ENCODE assay signal across 8 cellular contexts in genomic region chr17:32066863-32067642, GRCh38. TPM values are rescaled to one million over a fixed set of nuclear protein-coding genes. Genes with fewer than 3 reads are reported as not detected.
DNase-seq lines count a peak whose midpoint lies in the region; ATAC-seq, FAIRE-seq and TF ChIP-seq lines count a peak whose summit lies in the region.
"Not testable (repeated sequence)": the region's sequence is repeated elsewhere in the genome, so short reads cannot be mapped to it uniquely, and the experiment has no call there.

No MANE protein-coding gene starts in this region.

- not testable (repeated sequence) for H3K4me1 Mint-ChIP-seq in activated T-helper 2 cell treated with anti-CD3 and anti-CD28 coated beads, Interferon-gamma antibody, Interleukin-2, Interleukin-4, amounts not matched to agents 10 μg/mL and 5 μg/mL and 100 μg/mL, durations not matched to agents 14 hours and 24 hours and 36 hours (ENCODE audit: low read depth)

- not testable (repeated sequence) for DNase-seq in GM18507 (ENCODE audit: extremely low spot score, insufficient read length, low read depth)
- DNase-seq in HT-29 (ENCODE audit: low spot score): peak; percentile 10
- DNase-seq in activated T-helper 2 cell treated with anti-CD3 and anti-CD28 coated beads, Interferon-gamma antibody, Interleukin-2, Interleukin-4, amounts not matched to agents 10 μg/mL and 5 μg/mL and 100 μg/mL, durations not matched to agents 14 hours and 24 hours and 36 hours (ENCODE audit: low spot score): peak; percentile 55
- DNase-seq in effector memory CD4-positive, alpha-beta T cell: peak; percentile 60 to 66 (median 60)
- peak; percentile 86 for DNase-seq in lower lobe of right lung
- peak; percentile 22 to 51 for DNase-seq in stimulated activated CD4-positive, alpha-beta T cell treated with anti-CD3 and anti-CD28 coated beads, Interleukin-15, amount 100 ng/mL, for 48 hours (ENCODE audit: low read depth in 2 of 2)
- peak; percentile 84 for DNase-seq in upper lobe of right lung

- not testable (repeated sequence) for H3K9me3 Mint-ChIP-seq in activated T-helper 2 cell treated with anti-CD3 and anti-CD28 coated beads, Interferon-gamma antibody, Interleukin-2, Interleukin-4, amounts not matched to agents 10 μg/mL and 5 μg/mL and 100 μg/mL, durations not matched to agents 14 hours and 24 hours and 36 hours

- peak overlapping the region; percentile 12 for H3K27ac Mint-ChIP-seq in activated T-helper 2 cell treated with anti-CD3 and anti-CD28 coated beads, Interferon-gamma antibody, Interleukin-2, Interleukin-4, amounts not matched to agents 10 μg/mL and 5 μg/mL and 100 μg/mL, durations not matched to agents 14 hours and 24 hours and 36 hours

- peak; percentile 21 for FAIRE-seq in GM18507 (lab: Jason Lieb, UNC)

- not testable (repeated sequence) for H3K36me3 ChIP-seq in effector memory CD4-positive, alpha-beta T cell (ENCODE audit: control insufficient read depth, insufficient read depth, low read length); lower lobe of right lung; upper lobe of right lung

- intact Hi-C loops in activated T-helper 2 cell treated with anti-CD3 and anti-CD28 coated beads, Interferon-gamma antibody, Interleukin-2, Interleukin-4, amounts not matched to agents 10 μg/mL and 5 μg/mL and 100 μg/mL, durations not matched to agents 14 hours and 24 hours and 36 hours (cut with micrococcal nuclease); lower lobe of right lung (cut with DNase I); upper lobe of right lung (cut with DNase I): not testable (repeated sequence)

- TF ChIP-seq CTCF in VCaP (conservative IDR thresholded peaks at IDR 0.05) (peak; percentile 53), lower lobe of right lung (IDR thresholded peaks at IDR 0.05) (peak; percentile 43), upper lobe of right lung (IDR thresholded peaks at IDR 0.05) (peak; percentile 42)

- not testable (repeated sequence) for H3K27ac ChIP-seq in VCaP, lower lobe of right lung, upper lobe of right lung
- peak overlapping the region; percentile 51 for H3K27ac ChIP-seq in effector memory CD4-positive, alpha-beta T cell (ENCODE audit: insufficient read depth, low read length, poor library complexity, severe bottlenecking)

- not testable (repeated sequence) for H3K4me1 ChIP-seq in effector memory CD4-positive, alpha-beta T cell (ENCODE audit: control insufficient read depth, insufficient read depth, low read length, poor library complexity, severe bottlenecking); lower lobe of right lung; upper lobe of right lung

- not testable (repeated sequence) for H3K4me3 ChIP-seq in effector memory CD4-positive, alpha-beta T cell (ENCODE audit: insufficient read depth, low read depth, low read length, poor library complexity, severe bottlenecking)
- H3K4me3 ChIP-seq in lower lobe of right lung (peak overlapping the region; percentile 17), upper lobe of right lung (peak overlapping the region; percentile 33)

- ATAC-seq in lower lobe of right lung (peak; percentile 97 to 98), upper lobe of right lung (peak; percentile 99)

- H3K27me3 ChIP-seq in effector memory CD4-positive, alpha-beta T cell (replicated peaks; ENCODE audit: control insufficient read depth, insufficient read depth, low read length, poor library complexity, severe bottlenecking); lower lobe of right lung (ENCODE audit: low read depth); upper lobe of right lung: not testable (repeated sequence)

- not testable (repeated sequence) for H3K4me3 Mint-ChIP-seq in activated T-helper 2 cell treated with anti-CD3 and anti-CD28 coated beads, Interferon-gamma antibody, Interleukin-2, Interleukin-4, amounts not matched to agents 10 μg/mL and 5 μg/mL and 100 μg/mL, durations not matched to agents 14 hours and 24 hours and 36 hours (ENCODE audit: low read depth)

- not testable (repeated sequence) for H3K36me3 Mint-ChIP-seq in activated T-helper 2 cell treated with anti-CD3 and anti-CD28 coated beads, Interferon-gamma antibody, Interleukin-2, Interleukin-4, amounts not matched to agents 10 μg/mL and 5 μg/mL and 100 μg/mL, durations not matched to agents 14 hours and 24 hours and 36 hours (ENCODE audit: low read depth)

- H3K27me3 Mint-ChIP-seq in activated T-helper 2 cell treated with anti-CD3 and anti-CD28 coated beads, Interferon-gamma antibody, Interleukin-2, Interleukin-4, amounts not matched to agents 10 μg/mL and 5 μg/mL and 100 μg/mL, durations not matched to agents 14 hours and 24 hours and 36 hours (ENCODE audit: low read depth): not testable (repeated sequence)

- H3K9me3 ChIP-seq in effector memory CD4-positive, alpha-beta T cell (ENCODE audit: control insufficient read depth, low read length); lower lobe of right lung; upper lobe of right lung: not testable (repeated sequence)

RNA-seq across cellular contexts. Expression of gene LRRC37B, which starts 59.9 kb away (rescaled TPM):
- 8.7 and 11.2 TPM in 2 replicates for total RNA-seq in HT-29 (2014; rRNA removed; shearing (Covaris generic))
- 34.3 and 40.9 TPM in 2 replicates for total RNA-seq in activated T-helper 2 cell treated with anti-CD3 and anti-CD28 coated beads, Interferon-gamma antibody, Interleukin-2, Interleukin-4, amounts not matched to agents 10 μg/mL and 5 μg/mL and 100 μg/mL, durations not matched to agents 14 hours and 24 hours and 36 hours
- total RNA-seq in lower lobe of right lung (19.1 TPM), upper lobe of right lung (15.8 TPM)
